1 cellular context compared by ENCODE assay signal in genomic region chr14:21414137-21414631, GRCh38.
A peak's percentile ranks its signal among the peaks of the same experiment; 100 is the strongest.
TF ChIP-seq lines count a peak whose summit lies in the region.

No MANE protein-coding gene starts in this region.

TF ChIP-seq in GM12878, 131 proteins besides CTCF, POLR2A, EP300 and RAD21:
- TF ChIP-seq NBN (IDR thresholded peaks at IDR 0.05) (0 out of 2 replicates have a peak, but pooled peaks have one; percentile 20), IKZF1 (conservative IDR thresholded peaks at IDR 0.05) (peak; percentile 52; the same call in 1 of the 2 replicates), CREB1 (IDR thresholded peaks at IDR 0.05; ENCODE audit: low read depth) (peak; percentile 58), ATF7 (IDR thresholded peaks at IDR 0.05; ENCODE audit: low read depth) (peak; percentile 95), BHLHE40 (IDR thresholded peaks at IDR 0.05; ENCODE audit: borderline replicate concordance in 1 of 2, low read depth in 2 of 2, low read length in 1 of 2) (no peak), SMAD1 (IDR thresholded peaks at IDR 0.05; ENCODE audit: low read depth, partially characterized antibody) (no peak), ZNF274 (IDR thresholded peaks at IDR 0.05; ENCODE audit: insufficient read depth, insufficient read length) (no peak), CREM (IDR thresholded peaks at IDR 0.05; ENCODE audit: low read depth) (peak; percentile 56; the same call in 1 of the 2 replicates), ZNF24 (IDR thresholded peaks at IDR 0.05) (peak; percentile 60; the same call in 1 of the 2 replicates), BCL11A (IDR thresholded peaks at IDR 0.05; ENCODE audit: low read depth, low read length) (peak; percentile 67; the same call in 1 of the 2 replicates), ETV6 (conservative IDR thresholded peaks at IDR 0.05 in 1 of 2, IDR thresholded peaks at IDR 0.05 in 1 of 2; ENCODE audit: borderline replicate concordance in 1 of 2, low read depth in 1 of 2) (peak in 1 of 2 experiments; percentile 38; a peak in 1 of 4 replicates), ZNF384 (IDR thresholded peaks at IDR 0.05; ENCODE audit: borderline replicate concordance, low read depth, low read length) (no peak), NFIC (IDR thresholded peaks at IDR 0.05; ENCODE audit: low read depth, low read length) (peak; percentile 49; the same call in 1 of the 2 replicates), RUNX3 (IDR thresholded peaks at IDR 0.05; ENCODE audit: low read length) (peak; percentile 46; the same call in 1 of the 2 replicates), PAX8 (IDR thresholded peaks at IDR 0.05) (0 out of 2 replicates have a peak, but pooled peaks have one; percentile 48), TCF3 (IDR thresholded peaks at IDR 0.05; ENCODE audit: borderline replicate concordance, insufficient read depth, low read depth, low read length) (no peak), IKZF2 (IDR thresholded peaks at IDR 0.05) (peak; percentile 62; a peak in 3 of 4 replicates), EGR1 (IDR thresholded peaks at IDR 0.05; ENCODE audit: borderline replicate concordance in 1 of 2, low read depth in 2 of 2, low read length in 2 of 2) (no peak), SIX5 (IDR thresholded peaks at IDR 0.05; ENCODE audit: low read depth, low read length, severe bottlenecking) (no peak), YBX1 (IDR thresholded peaks at IDR 0.05) (no peak), ZNF207 (IDR thresholded peaks at IDR 0.05; ENCODE audit: borderline replicate concordance) (no peak), MTA2 (IDR thresholded peaks at IDR 0.05; ENCODE audit: low read depth) (peak; percentile 96), MEF2A (IDR thresholded peaks at IDR 0.05; ENCODE audit: insufficient read depth, low read depth, low read length) (peak; percentile 74), MTA3 (IDR thresholded peaks at IDR 0.05; ENCODE audit: borderline replicate concordance, low read length) (no peak), JUNB (IDR thresholded peaks at IDR 0.05) (peak; percentile 86), CBFB (IDR thresholded peaks at IDR 0.05; ENCODE audit: low read depth) (no peak), NR2C1 (IDR thresholded peaks at IDR 0.05) (no peak), SKIL (IDR thresholded peaks at IDR 0.05; ENCODE audit: low read depth, poor library complexity, severe bottlenecking) (peak; percentile 69), MEF2B (IDR thresholded peaks at IDR 0.05; ENCODE audit: partially characterized antibody, poor library complexity, severe bottlenecking) (peak; percentile 75)
- TF ChIP-seq, protein P1, sequence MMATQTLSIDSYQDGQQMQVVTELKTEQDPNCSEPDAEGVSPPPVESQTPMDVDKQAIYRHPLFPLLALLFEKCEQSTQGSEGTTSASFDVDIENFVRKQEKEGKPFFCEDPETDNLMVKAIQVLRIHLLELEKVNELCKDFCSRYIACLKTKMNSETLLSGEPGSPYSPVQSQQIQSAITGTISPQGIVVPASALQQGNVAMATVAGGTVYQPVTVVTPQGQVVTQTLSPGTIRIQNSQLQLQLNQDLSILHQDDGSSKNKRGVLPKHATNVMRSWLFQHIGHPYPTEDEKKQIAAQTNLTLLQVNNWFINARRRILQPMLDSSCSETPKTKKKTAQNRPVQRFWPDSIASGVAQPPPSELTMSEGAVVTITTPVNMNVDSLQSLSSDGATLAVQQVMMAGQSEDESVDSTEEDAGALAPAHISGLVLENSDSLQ (IDR thresholded peaks at IDR 0.05): peak; percentile 60
- TF ChIP-seq, protein P2, sequence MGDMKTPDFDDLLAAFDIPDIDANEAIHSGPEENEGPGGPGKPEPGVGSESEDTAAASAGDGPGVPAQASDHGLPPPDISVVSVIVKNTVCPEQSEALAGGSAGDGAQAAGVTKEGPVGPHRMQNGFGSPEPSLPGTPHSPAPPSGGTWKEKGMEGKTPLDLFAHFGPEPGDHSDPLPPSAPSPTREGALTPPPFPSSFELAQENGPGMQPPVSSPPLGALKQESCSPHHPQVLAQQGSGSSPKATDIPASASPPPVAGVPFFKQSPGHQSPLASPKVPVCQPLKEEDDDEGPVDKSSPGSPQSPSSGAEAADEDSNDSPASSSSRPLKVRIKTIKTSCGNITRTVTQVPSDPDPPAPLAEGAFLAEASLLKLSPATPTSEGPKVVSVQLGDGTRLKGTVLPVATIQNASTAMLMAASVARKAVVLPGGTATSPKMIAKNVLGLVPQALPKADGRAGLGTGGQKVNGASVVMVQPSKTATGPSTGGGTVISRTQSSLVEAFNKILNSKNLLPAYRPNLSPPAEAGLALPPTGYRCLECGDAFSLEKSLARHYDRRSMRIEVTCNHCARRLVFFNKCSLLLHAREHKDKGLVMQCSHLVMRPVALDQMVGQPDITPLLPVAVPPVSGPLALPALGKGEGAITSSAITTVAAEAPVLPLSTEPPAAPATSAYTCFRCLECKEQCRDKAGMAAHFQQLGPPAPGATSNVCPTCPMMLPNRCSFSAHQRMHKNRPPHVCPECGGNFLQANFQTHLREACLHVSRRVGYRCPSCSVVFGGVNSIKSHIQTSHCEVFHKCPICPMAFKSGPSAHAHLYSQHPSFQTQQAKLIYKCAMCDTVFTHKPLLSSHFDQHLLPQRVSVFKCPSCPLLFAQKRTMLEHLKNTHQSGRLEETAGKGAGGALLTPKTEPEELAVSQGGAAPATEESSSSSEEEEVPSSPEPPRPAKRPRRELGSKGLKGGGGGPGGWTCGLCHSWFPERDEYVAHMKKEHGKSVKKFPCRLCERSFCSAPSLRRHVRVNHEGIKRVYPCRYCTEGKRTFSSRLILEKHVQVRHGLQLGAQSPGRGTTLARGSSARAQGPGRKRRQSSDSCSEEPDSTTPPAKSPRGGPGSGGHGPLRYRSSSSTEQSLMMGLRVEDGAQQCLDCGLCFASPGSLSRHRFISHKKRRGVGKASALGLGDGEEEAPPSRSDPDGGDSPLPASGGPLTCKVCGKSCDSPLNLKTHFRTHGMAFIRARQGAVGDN (IDR thresholded peaks at IDR 0.05): peak; percentile 41; the same call in 1 of the 2 replicates
- TF ChIP-seq, protein P3, sequence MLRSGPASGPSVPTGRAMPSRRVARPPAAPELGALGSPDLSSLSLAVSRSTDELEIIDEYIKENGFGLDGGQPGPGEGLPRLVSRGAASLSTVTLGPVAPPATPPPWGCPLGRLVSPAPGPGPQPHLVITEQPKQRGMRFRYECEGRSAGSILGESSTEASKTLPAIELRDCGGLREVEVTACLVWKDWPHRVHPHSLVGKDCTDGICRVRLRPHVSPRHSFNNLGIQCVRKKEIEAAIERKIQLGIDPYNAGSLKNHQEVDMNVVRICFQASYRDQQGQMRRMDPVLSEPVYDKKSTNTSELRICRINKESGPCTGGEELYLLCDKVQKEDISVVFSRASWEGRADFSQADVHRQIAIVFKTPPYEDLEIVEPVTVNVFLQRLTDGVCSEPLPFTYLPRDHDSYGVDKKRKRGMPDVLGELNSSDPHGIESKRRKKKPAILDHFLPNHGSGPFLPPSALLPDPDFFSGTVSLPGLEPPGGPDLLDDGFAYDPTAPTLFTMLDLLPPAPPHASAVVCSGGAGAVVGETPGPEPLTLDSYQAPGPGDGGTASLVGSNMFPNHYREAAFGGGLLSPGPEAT (IDR thresholded peaks at IDR 0.05; ENCODE audit: low read depth): peak; percentile 57
- TF ChIP-seq, protein P4, sequence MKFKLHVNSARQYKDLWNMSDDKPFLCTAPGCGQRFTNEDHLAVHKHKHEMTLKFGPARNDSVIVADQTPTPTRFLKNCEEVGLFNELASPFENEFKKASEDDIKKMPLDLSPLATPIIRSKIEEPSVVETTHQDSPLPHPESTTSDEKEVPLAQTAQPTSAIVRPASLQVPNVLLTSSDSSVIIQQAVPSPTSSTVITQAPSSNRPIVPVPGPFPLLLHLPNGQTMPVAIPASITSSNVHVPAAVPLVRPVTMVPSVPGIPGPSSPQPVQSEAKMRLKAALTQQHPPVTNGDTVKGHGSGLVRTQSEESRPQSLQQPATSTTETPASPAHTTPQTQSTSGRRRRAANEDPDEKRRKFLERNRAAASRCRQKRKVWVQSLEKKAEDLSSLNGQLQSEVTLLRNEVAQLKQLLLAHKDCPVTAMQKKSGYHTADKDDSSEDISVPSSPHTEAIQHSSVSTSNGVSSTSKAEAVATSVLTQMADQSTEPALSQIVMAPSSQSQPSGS (IDR thresholded peaks at IDR 0.05; ENCODE audit: low read length): peak; percentile 37; the same call in 1 of the 2 replicates
